ENCODE assay signal across 14 cellular contexts in genomic region chr22:19052941-19053551, GRCh38.
"Had no signal": no experiment of that assay in that cellular context is flagged by ENCODE, and none has a peak within 500 bp of the region (broad histone marks: within the 10 kb centered on the region; RNA-seq: fewer than 3 reads in every experiment).

No MANE protein-coding gene starts in this region.

- DNase-seq: activated naive CD4-positive, alpha-beta T cell; activated T-cell treated with anti-CD3 and anti-CD28 coated beads, Interleukin-2, amount 50 U/mL, for 4 hours; brain microvascular endothelial cell; foreskin fibroblast; immature natural killer cell; mesenchymal stem cell; retina; SIG-M5; stimulated activated naive CD4-positive, alpha-beta T cell had no signal

- ATAC-seq: activated T-cell treated with anti-CD3 and anti-CD28 coated beads, Interleukin-2, amount 50 U/mL, for 4 hours; esophagus mucosa; pancreas had no signal

- H3K4me3 ChIP-seq: dorsolateral prefrontal cortex, pancreas, skin epidermis had no signal

- H3K4me1 ChIP-seq: pancreas had no signal

- H3K9me3 ChIP-seq: pancreas had no signal

- H3K4me3 Mint-ChIP-seq: activated T-cell treated with anti-CD3 and anti-CD28 coated beads, Interleukin-2, amount 50 U/mL, for 4 hours; immature natural killer cell; T-helper 2 cell treated with Interferon-gamma antibody and Interleukin-4, amounts not matched to agents 5 μg/mL and 100 μg/mL, for 36 hours had no signal

- H3K27ac ChIP-seq: brain microvascular endothelial cell, dorsolateral prefrontal cortex, pancreas, skin epidermis had no signal

- H3K27ac Mint-ChIP-seq: T-helper 2 cell treated with Interferon-gamma antibody and Interleukin-4, amounts not matched to agents 5 μg/mL and 100 μg/mL, for 36 hours had no signal

- H3K9me3 Mint-ChIP-seq: activated T-cell treated with anti-CD3 and anti-CD28 coated beads, Interleukin-2, amount 50 U/mL, for 4 hours; immature natural killer cell; T-helper 2 cell treated with Interferon-gamma antibody and Interleukin-4, amounts not matched to agents 5 μg/mL and 100 μg/mL, for 36 hours had no signal
